Comparison of ENCODE assay signal across 24 cellular contexts in genomic region chr9:20740304-20740703, GRCh38.
"Had no signal": no experiment of that assay in that cellular context is flagged by ENCODE, and none has a peak within 500 bp of the region (broad histone marks: within the 10 kb centered on the region; RNA-seq: fewer than 3 reads in every experiment).

No MANE protein-coding gene starts in this region.

- H3K9me3 ChIP-seq: heart right ventricle, mucosa of descending colon, prostate gland, spleen, testis, tibial nerve, upper lobe of right lung had no signal

- ATAC-seq: esophagus mucosa; left lobe of liver; mucosa of descending colon; sciatic nerve; stimulated activated naive B cell treated with anti-CD40 and anti-IgM and Interleukin-4, amounts not matched to agents 10 μg/mL and 1 μg/mL and 100 μg/mL, for 72 hours; stimulated activated naive CD8-positive, alpha-beta T cell treated with anti-CD3 and anti-CD28 coated beads, Interleukin-15, amount 100 ng/mL, for 72 hours; upper lobe of right lung had no signal

- H3K27me3 ChIP-seq: dorsolateral prefrontal cortex, heart right ventricle, spleen, testis, tibial nerve, upper lobe of right lung had no signal

- H3K36me3 ChIP-seq: prostate gland, upper lobe of right lung had no signal

- H3K4me1 ChIP-seq: parathyroid adenoma, prostate gland, testis, tibial nerve, upper lobe of right lung had no signal

- DNase-seq: cortex of kidney; dorsolateral prefrontal cortex; effector CD8-positive, alpha-beta T cell; heart right ventricle; islet precursor cell; mammary epithelial cell; mucosa of descending colon; spleen; stimulated activated CD4-positive, alpha-beta T cell treated with anti-CD3 and anti-CD28 coated beads, Interleukin-15, amount 100 ng/mL, for 24 hours; stimulated activated CD4-positive, alpha-beta T cell treated with anti-CD3 and anti-CD28 coated beads, Interleukin-1b, Interleukin-23, amount 100 ng/mL, for 48 hours; stimulated activated CD4-positive, alpha-beta T cell treated with anti-CD3 and anti-CD28 coated beads, Interleukin-4, amount 100 ng/mL, for 24 hours; stimulated activated naive B cell treated with anti-CD40 and anti-IgM and Interleukin-4, amounts not matched to agents 10 μg/mL and 1 μg/mL and 100 μg/mL, for 72 hours; stimulated activated naive CD8-positive, alpha-beta T cell treated with anti-CD3 and anti-CD28 coated beads, Interleukin-15, amount 100 ng/mL, for 72 hours; testis; upper lobe of right lung had no signal

- FAIRE-seq: endometrium, frontal cortex had no signal

- H3K27ac ChIP-seq: dorsolateral prefrontal cortex, heart right ventricle, parathyroid adenoma, prostate gland, spleen, testis, tibial nerve, upper lobe of right lung had no signal

- H3K4me3 ChIP-seq: dorsolateral prefrontal cortex, heart right ventricle, mucosa of descending colon, prostate gland, spleen, testis, tibial nerve, upper lobe of right lung had no signal

- H3K4me3 Mint-ChIP-seq: stimulated activated naive B cell treated with anti-CD40 and anti-IgM and Interleukin-4, amounts not matched to agents 10 μg/mL and 1 μg/mL and 100 μg/mL, for 72 hours; stimulated activated naive CD8-positive, alpha-beta T cell treated with anti-CD3 and anti-CD28 coated beads, Interleukin-15, amount 100 ng/mL, for 72 hours had no signal

- H3K9me3 Mint-ChIP-seq: naive thymus-derived CD8-positive, alpha-beta T cell; stimulated activated naive B cell treated with anti-CD40 and anti-IgM and Interleukin-4, amounts not matched to agents 10 μg/mL and 1 μg/mL and 100 μg/mL, for 72 hours; stimulated activated naive CD8-positive, alpha-beta T cell treated with anti-CD3 and anti-CD28 coated beads, Interleukin-15, amount 100 ng/mL, for 72 hours had no signal

- H3K27ac Mint-ChIP-seq: stimulated activated naive B cell treated with anti-CD40 and anti-IgM and Interleukin-4, amounts not matched to agents 10 μg/mL and 1 μg/mL and 100 μg/mL, for 72 hours had no signal

- H3K27me3 Mint-ChIP-seq: naive thymus-derived CD8-positive, alpha-beta T cell; stimulated activated naive B cell treated with anti-CD40 and anti-IgM and Interleukin-4, amounts not matched to agents 10 μg/mL and 1 μg/mL and 100 μg/mL, for 72 hours; stimulated activated naive CD8-positive, alpha-beta T cell treated with anti-CD3 and anti-CD28 coated beads, Interleukin-15, amount 100 ng/mL, for 72 hours had no signal
